26 cellular contexts compared by ENCODE assay signal in genomic region chr6:22940571-22941290, GRCh38.
DNase-seq lines count a peak whose midpoint lies in the region; ATAC-seq and TF ChIP-seq lines count a peak whose summit lies in the region.
"Had no signal": no experiment of that assay in that cellular context is flagged by ENCODE, and none has a peak within 500 bp of the region (broad histone marks: within the 10 kb centered on the region; RNA-seq: fewer than 3 reads in every experiment).

No MANE protein-coding gene starts in this region.

- TF ChIP-seq CTCF in VCaP (conservative IDR thresholded peaks at IDR 0.05): no peak

- H3K9me3 Mint-ChIP-seq in stimulated activated effector memory CD8-positive, alpha-beta T cell treated with anti-CD3 and anti-CD28 coated beads, Interleukin-12 subunit alpha, Interleukin-12 subunit beta, amount 100 ng/mL, for 72 hours: peaks cover 8% of the 10 kb centered on the region
- H3K9me3 Mint-ChIP-seq: stimulated activated naive CD8-positive, alpha-beta T cell treated with anti-CD3 and anti-CD28 coated beads, Interleukin-15, Interleukin-2, amounts not matched to agents 100 ng/mL and 50 ng/mL, for 24 hours had no signal

- H3K27ac Mint-ChIP-seq in stimulated activated effector memory CD8-positive, alpha-beta T cell treated with anti-CD3 and anti-CD28 coated beads, Interleukin-12 subunit alpha, Interleukin-12 subunit beta, amount 100 ng/mL, for 72 hours: no peak overlapping the region
- H3K27ac Mint-ChIP-seq: activated CD4-positive, alpha-beta T cell treated with anti-CD3 and anti-CD28 coated beads, Interleukin-2, amount 10 ng/mL, durations not matched to agents 7 days and 5 days; CD4-positive, CD25-positive, alpha-beta regulatory T cell; memory B cell; progenitor cell of endocrine pancreas; stimulated activated naive CD8-positive, alpha-beta T cell treated with anti-CD3 and anti-CD28 coated beads, Interleukin-15, Interleukin-2, amounts not matched to agents 100 ng/mL and 50 ng/mL, for 24 hours had no signal

- ATAC-seq in stimulated activated effector memory CD8-positive, alpha-beta T cell treated with anti-CD3 and anti-CD28 coated beads, Interleukin-12 subunit alpha, Interleukin-12 subunit beta, amount 100 ng/mL, for 72 hours: no peak
- ATAC-seq: gastroesophageal sphincter; naive thymus-derived CD8-positive, alpha-beta T cell had no signal

- no peak overlapping the region for H3K4me3 Mint-ChIP-seq in stimulated activated effector memory CD8-positive, alpha-beta T cell treated with anti-CD3 and anti-CD28 coated beads, Interleukin-12 subunit alpha, Interleukin-12 subunit beta, amount 100 ng/mL, for 72 hours
- H3K4me3 Mint-ChIP-seq: activated CD4-positive, alpha-beta T cell treated with anti-CD3 and anti-CD28 coated beads, Interleukin-2, amount 10 ng/mL, durations not matched to agents 7 days and 5 days; CD4-positive, CD25-positive, alpha-beta regulatory T cell; memory B cell; naive thymus-derived CD8-positive, alpha-beta T cell; stimulated activated naive CD8-positive, alpha-beta T cell treated with anti-CD3 and anti-CD28 coated beads, Interleukin-15, Interleukin-2, amounts not matched to agents 100 ng/mL and 50 ng/mL, for 24 hours had no signal

- no peaks in the 10 kb centered on the region for H3K4me1 Mint-ChIP-seq in stimulated activated effector memory CD8-positive, alpha-beta T cell treated with anti-CD3 and anti-CD28 coated beads, Interleukin-12 subunit alpha, Interleukin-12 subunit beta, amount 100 ng/mL, for 72 hours
- H3K4me1 Mint-ChIP-seq: activated CD4-positive, alpha-beta T cell treated with anti-CD3 and anti-CD28 coated beads, Interleukin-2, amount 10 ng/mL, durations not matched to agents 7 days and 5 days; CD4-positive, CD25-positive, alpha-beta regulatory T cell; memory B cell; naive thymus-derived CD8-positive, alpha-beta T cell had no signal

- H3K27ac ChIP-seq in VCaP: peak overlapping the region; percentile 23; the same call in 1 of the 2 replicates
- no peak overlapping the region for H3K27ac ChIP-seq in caudate nucleus (ENCODE audit: low read depth, low read length)
- H3K27ac ChIP-seq: 22Rv1, gastroesophageal sphincter had no signal

- DNase-seq in SIG-M5 treated with dmso at 0.1 percent for 504 hours (lab: John Stamatoyannopoulos, UW; ENCODE audit: unreplicated experiment): peak; percentile 24
- DNase-seq in SIG-M5 (lab: John Stamatoyannopoulos, UW): no peak
- peak; percentile 61 for DNase-seq in left kidney (ENCODE audit: low read depth, low spot score)
- DNase-seq in stimulated activated effector memory CD8-positive, alpha-beta T cell treated with anti-CD3 and anti-CD28 coated beads, Interleukin-12 subunit alpha, Interleukin-12 subunit beta, amount 100 ng/mL, for 72 hours (ENCODE audit: low spot score in 2 of 2): no peak
- DNase-seq in NCI-H748 treated with DMSO at 0.1 percent for 48 hours (lab: John Stamatoyannopoulos, UW): no peak
- no peak for DNase-seq in occipital lobe (lab: John Stamatoyannopoulos, UW)
- no peak for DNase-seq in caudate nucleus (lab: John Stamatoyannopoulos, UW)
- DNase-seq: activated CD4-positive, alpha-beta T cell treated with anti-CD3 and anti-CD28 coated beads, Interleukin-2, amount 10 ng/mL, durations not matched to agents 7 days and 5 days; CD4-positive, CD25-positive, alpha-beta regulatory T cell; dermis blood vessel endothelial cell; H7; KBM-7; kidney; naive thymus-derived CD8-positive, alpha-beta T cell; NCI-H1694 treated with DMSO at 0.1 percent for 48 hours; NCI-H774; OCI-M1; Right ventricle myocardium superior; stimulated activated CD4-positive, alpha-beta T cell treated with anti-CD3 and anti-CD28 coated beads, Interleukin-1b, Interleukin-23, amount 100 ng/mL, for 48 hours; trophoblast cell had no signal

- no peaks in the 10 kb centered on the region for H3K36me3 Mint-ChIP-seq in stimulated activated effector memory CD8-positive, alpha-beta T cell treated with anti-CD3 and anti-CD28 coated beads, Interleukin-12 subunit alpha, Interleukin-12 subunit beta, amount 100 ng/mL, for 72 hours
- H3K36me3 Mint-ChIP-seq: CD4-positive, CD25-positive, alpha-beta regulatory T cell; memory B cell; naive thymus-derived CD8-positive, alpha-beta T cell had no signal

Comparison
In these comparisons a context has a peak if more than half of its experiments do, and no peak if none do; other contexts are left out.
1. DNase-seq: peak in SIG-M5 treated with dmso at 0.1 percent for 504 hours (single experiment) and left kidney (single experiment); none in SIG-M5 (single experiment), stimulated activated effector memory CD8-positive, alpha-beta T cell treated with anti-CD3 and anti-CD28 coated beads, Interleukin-12 subunit alpha, Interleukin-12 subunit beta, amount 100 ng/mL, for 72 hours (0 of 2), NCI-H748 treated with DMSO at 0.1 percent for 48 hours (single experiment), occipital lobe (single experiment) and caudate nucleus (0 of 61).